9 cellular contexts compared by ENCODE assay signal in the genomic region with DNA sequence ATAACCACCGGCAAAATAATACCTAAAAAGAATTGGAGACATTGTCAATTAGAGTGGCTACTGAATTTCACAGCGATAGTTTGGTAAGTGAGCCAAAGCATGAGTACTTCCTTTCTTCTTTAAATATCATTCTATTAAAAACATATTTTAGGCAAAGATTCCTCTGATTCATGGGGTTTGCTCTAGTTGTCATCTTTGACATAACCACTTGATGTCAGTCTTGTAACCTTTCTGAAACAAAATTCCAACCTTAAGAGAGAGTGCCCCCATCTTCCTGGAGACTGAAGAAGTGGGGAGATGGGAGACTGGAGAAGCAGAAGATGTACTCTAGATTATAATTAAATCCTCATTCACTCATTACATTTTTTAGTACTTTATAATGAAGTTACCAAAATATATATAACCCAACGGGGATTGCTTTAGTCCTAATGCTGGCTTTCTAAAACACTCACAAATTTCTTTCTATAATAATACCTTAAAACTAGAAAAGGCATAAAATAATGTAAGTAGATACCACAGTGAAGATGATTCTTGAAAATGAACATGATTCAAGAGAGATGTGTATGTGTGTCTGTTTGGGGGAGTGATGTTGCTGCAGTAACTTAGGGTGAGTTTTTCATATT.
DNase-seq lines count a peak whose midpoint lies in the region; ATAC-seq, FAIRE-seq and TF ChIP-seq lines count a peak whose summit lies in the region.
"Had no signal": no experiment of that assay in that cellular context is flagged by ENCODE, and none has a peak within 500 bp of the region (broad histone marks: within the 10 kb centered on the region; RNA-seq: fewer than 3 reads in every experiment).

No MANE protein-coding gene starts in this region.

- no peaks in the 10 kb centered on the region for H3K79me2 ChIP-seq in Loucy (ENCODE audit: insufficient read depth, low read length)
- H3K79me2 ChIP-seq in astrocyte (ENCODE audit: insufficient read depth, low read length), result no peaks in the 10 kb centered on the region

- no peaks in the 10 kb centered on the region for H3K9me2 ChIP-seq in Loucy (replicated peaks; ENCODE audit: low read depth, low read length)

- TF ChIP-seq CTCF in Loucy (conservative IDR thresholded peaks at IDR 0.05; ENCODE audit: low read length) (peak; percentile 83), astrocyte (IDR thresholded peaks at IDR 0.05; ENCODE audit: insufficient read depth, low read depth, low read length) (peak; percentile 55), Calu3 (IDR thresholded peaks at IDR 0.05; ENCODE audit: unreplicated experiment) (no peak)

- H3K9ac ChIP-seq in Loucy (ENCODE audit: low read depth, low read length, poor library complexity, severe bottlenecking) (no peak overlapping the region), astrocyte (ENCODE audit: low read length) (peak overlapping the region; percentile 5)

- no peak for ATAC-seq in activated CD8-positive, alpha-beta memory T cell treated with anti-CD3 and anti-CD28 coated beads, Interleukin-2, amount 10 ng/mL, durations not matched to agents 7 days and 5 days
- no peak for ATAC-seq in HG03139 (IDR thresholded peaks at IDR 0.05; ENCODE audit: unreplicated experiment)

- intact Hi-C loops in Calu3 (cut with micrococcal nuclease; ENCODE audit: unreplicated experiment), result loop anchor here (1.0 to 10.0 kb wide), 2 partner anchors 321 to 473 kb away; no protein-coding TSS in a partner anchor

- CTCF ChIA-PET in Calu3 (lab: Charles Lee), result no interaction called here
- CTCF ChIA-PET in activated CD8-positive, alpha-beta memory T cell treated with anti-CD3 and anti-CD28 coated beads, Interleukin-2, amount 10 ng/mL, durations not matched to agents 7 days and 5 days (lab: Charles Lee), result no interaction called here

- no peaks in the 10 kb centered on the region for H3F3A ChIP-seq in Loucy (ENCODE audit: low read depth)

- H3K36me3 Mint-ChIP-seq in astrocyte (ENCODE audit: low read depth, unreplicated experiment) (no peaks in the 10 kb centered on the region), Calu3 (ENCODE audit: insufficient read depth, unreplicated experiment) (no peaks in the 10 kb centered on the region)
- no peaks in the 10 kb centered on the region for H3K36me3 Mint-ChIP-seq in activated CD8-positive, alpha-beta memory T cell treated with anti-CD3 and anti-CD28 coated beads, Interleukin-2, amount 10 ng/mL, durations not matched to agents 7 days and 5 days
- H3K36me3 Mint-ChIP-seq: IgD-negative memory B cell had no signal

- H3K9me3 Mint-ChIP-seq in astrocyte (ENCODE audit: unreplicated experiment) (no peaks in the 10 kb centered on the region), Calu3 (ENCODE audit: low read depth, unreplicated experiment) (no peaks in the 10 kb centered on the region)
- no peaks in the 10 kb centered on the region for H3K9me3 Mint-ChIP-seq in activated CD8-positive, alpha-beta memory T cell treated with anti-CD3 and anti-CD28 coated beads, Interleukin-2, amount 10 ng/mL, durations not matched to agents 7 days and 5 days (ENCODE audit: low read depth)
- H3K9me3 Mint-ChIP-seq: IgD-negative memory B cell had no signal

- H3K27me3 Mint-ChIP-seq in astrocyte (ENCODE audit: low read depth, unreplicated experiment) (no peaks in the 10 kb centered on the region), Calu3 (ENCODE audit: unreplicated experiment) (no peaks in the 10 kb centered on the region)
- peaks cover 17% of the 10 kb centered on the region for H3K27me3 Mint-ChIP-seq in activated CD8-positive, alpha-beta memory T cell treated with anti-CD3 and anti-CD28 coated beads, Interleukin-2, amount 10 ng/mL, durations not matched to agents 7 days and 5 days

- H4K20me1 ChIP-seq in Loucy (ENCODE audit: insufficient read depth, low read length, poor library complexity, severe bottlenecking) (no peaks in the 10 kb centered on the region), astrocyte (ENCODE audit: insufficient read depth, low read length) (no peaks in the 10 kb centered on the region)

- no peaks in the 10 kb centered on the region for H3K27me3 ChIP-seq in Loucy (ENCODE audit: insufficient read depth, low read length, poor library complexity, severe bottlenecking)
- H3K27me3 ChIP-seq in astrocyte (ENCODE audit: insufficient read depth, low read length), result no peaks in the 10 kb centered on the region

- H3K4me3 Mint-ChIP-seq in astrocyte (ENCODE audit: unreplicated experiment) (no peak overlapping the region), Calu3 (ENCODE audit: low read depth, unreplicated experiment) (no peak overlapping the region)
- H3K4me3 Mint-ChIP-seq in activated CD8-positive, alpha-beta memory T cell treated with anti-CD3 and anti-CD28 coated beads, Interleukin-2, amount 10 ng/mL, durations not matched to agents 7 days and 5 days, result no peak overlapping the region
- H3K4me3 Mint-ChIP-seq: IgD-negative memory B cell had no signal

- H3K4me1 Mint-ChIP-seq in astrocyte (ENCODE audit: low read depth, unreplicated experiment) (peaks cover 15% of the 10 kb centered on the region), Calu3 (ENCODE audit: low read depth, unreplicated experiment) (peaks cover 17% of the 10 kb centered on the region)
- no peaks in the 10 kb centered on the region for H3K4me1 Mint-ChIP-seq in activated CD8-positive, alpha-beta memory T cell treated with anti-CD3 and anti-CD28 coated beads, Interleukin-2, amount 10 ng/mL, durations not matched to agents 7 days and 5 days
- H3K4me1 Mint-ChIP-seq: IgD-negative memory B cell had no signal

- peak; percentile 3 for DNase-seq in DMS 273 treated with DMSO at 0.1 percent for 48 hours (lab: John Stamatoyannopoulos, UW)
- DNase-seq in astrocyte (ENCODE audit: low read depth), result peak; percentile 21
- DNase-seq in left kidney (ENCODE audit: low read depth, low spot score), result peak; percentile 43
- DNase-seq in Calu3, result no peak
- DNase-seq in HuH-7.5 (ENCODE audit: low spot score), result no peak
- DNase-seq in activated CD8-positive, alpha-beta memory T cell treated with anti-CD3 and anti-CD28 coated beads, Interleukin-2, amount 10 ng/mL, durations not matched to agents 7 days and 5 days, result no peak

- H3K4me2 ChIP-seq in Loucy (ENCODE audit: low read depth, low read length, poor library complexity, severe bottlenecking) (no peak overlapping the region), astrocyte (ENCODE audit: low read length) (peak overlapping the region; percentile 22)

- H3K27ac Mint-ChIP-seq in astrocyte (ENCODE audit: unreplicated experiment) (peak overlapping the region; percentile 48), Calu3 (ENCODE audit: unreplicated experiment) (no peak overlapping the region)
- H3K27ac Mint-ChIP-seq in activated CD8-positive, alpha-beta memory T cell treated with anti-CD3 and anti-CD28 coated beads, Interleukin-2, amount 10 ng/mL, durations not matched to agents 7 days and 5 days, result no peak overlapping the region
- H3K27ac Mint-ChIP-seq: IgD-negative memory B cell had no signal

- peak; percentile 59 for FAIRE-seq in astrocyte (lab: Jason Lieb, UNC)

- no peak overlapping the region for H3K27ac ChIP-seq in astrocyte (ENCODE audit: low read depth, low read length)

- H3K36me3 ChIP-seq in Loucy (ENCODE audit: insufficient read depth, low read length) (no peaks in the 10 kb centered on the region), astrocyte (ENCODE audit: insufficient read depth, low read length) (no peaks in the 10 kb centered on the region)

- no TSS peak for BruUV-seq in Calu3 (replicated peaks; lab: Mats Ljungman, UMichigan)

- H3K4me1 ChIP-seq in Loucy (ENCODE audit: insufficient read depth, low read length, poor library complexity, severe bottlenecking) (peaks cover 17% of the 10 kb centered on the region), astrocyte (ENCODE audit: insufficient read depth, low read length) (no peaks in the 10 kb centered on the region)

- no peak overlapping the region for H3K4me3 ChIP-seq in Loucy (ENCODE audit: low read length, poor library complexity, severe bottlenecking)
- no peak overlapping the region for H3K4me3 ChIP-seq in astrocyte (ENCODE audit: insufficient read depth, low read depth, low read length)

- H3K9me3 ChIP-seq in Loucy (ENCODE audit: insufficient read depth, low read depth, low read length), result no peaks in the 10 kb centered on the region
- no peaks in the 10 kb centered on the region for H3K9me3 ChIP-seq in astrocyte (ENCODE audit: insufficient read depth, low read depth, low read length)

- H2AFZ ChIP-seq in Loucy (ENCODE audit: low read length) (no peak overlapping the region), astrocyte (ENCODE audit: low read depth, low read length) (peak overlapping the region; percentile 15)

Comparison
In these comparisons a context has a peak if more than half of its experiments do, and no peak if none do; other contexts are left out.
1. DNase-seq: peak in DMS 273 treated with DMSO at 0.1 percent for 48 hours (single experiment), astrocyte (single experiment) and left kidney (single experiment); none in Calu3 (single experiment), HuH-7.5 (single experiment) and activated CD8-positive, alpha-beta memory T cell treated with anti-CD3 and anti-CD28 coated beads, Interleukin-2, amount 10 ng/mL, durations not matched to agents 7 days and 5 days (single experiment).